8 cellular contexts compared by ENCODE assay signal in the genomic region with DNA sequence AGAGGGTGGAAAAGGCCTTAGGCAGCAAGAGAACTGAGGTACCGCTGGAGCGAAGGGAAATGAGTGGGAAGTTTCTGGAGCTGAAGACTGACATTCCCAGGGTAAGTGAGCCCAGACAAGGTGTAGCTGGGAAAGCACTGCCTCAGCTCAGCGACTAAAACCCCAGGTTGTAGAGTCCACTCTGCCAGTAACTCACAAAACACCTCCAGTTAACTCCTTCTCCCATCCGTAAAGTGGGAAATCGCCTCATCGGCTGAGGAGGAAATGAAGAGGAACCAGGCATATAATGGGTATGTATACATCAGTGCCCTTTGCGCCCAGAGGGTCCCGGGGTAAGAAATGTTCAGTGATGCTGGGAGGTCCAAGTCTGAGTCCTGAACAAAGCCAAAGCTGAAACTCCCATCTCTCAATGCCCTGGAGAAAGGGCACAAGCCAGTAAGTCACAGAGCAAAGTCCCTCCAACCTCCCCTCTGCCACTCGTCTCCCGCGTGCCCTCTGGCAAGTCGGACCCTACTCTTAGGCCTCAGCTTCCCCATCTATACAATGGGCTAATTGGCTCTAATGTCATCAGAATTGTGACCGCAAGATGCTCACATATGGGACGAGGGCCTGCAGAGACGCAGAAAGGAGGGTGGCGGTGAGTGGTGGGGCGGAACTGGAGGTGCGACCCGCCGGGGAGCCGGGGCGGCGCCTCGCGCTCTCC. TPM values are rescaled to one million over a fixed set of nuclear protein-coding genes. Genes with fewer than 3 reads are reported as not detected.
DNase-seq lines count a peak whose midpoint lies in the region; ATAC-seq and TF ChIP-seq lines count a peak whose summit lies in the region.

No MANE protein-coding gene starts in this region.

- TF ChIP-seq CTCF in colonic mucosa (IDR thresholded peaks at IDR 0.05): no peak

- peaks cover 3% of the 10 kb centered on the region for H3K4me1 ChIP-seq in colonic mucosa

- H3K27ac Mint-ChIP-seq in naive B cell: peak overlapping the region; percentile 88 to 98 (median 96)

- peak overlapping the region; percentile 68 to 80 for H3K9ac ChIP-seq in colonic mucosa (ENCODE audit: low read depth in 2 of 2, low read length in 2 of 2)

- H3K4me1 Mint-ChIP-seq in naive B cell: peaks cover 56 to 66% (median 63%) of the 10 kb centered on the region in 3 donors

- H3K36me3 ChIP-seq in colonic mucosa: no peaks in the 10 kb centered on the region

- H3K27me3 ChIP-seq in colonic mucosa: no peaks in the 10 kb centered on the region

- H3K9me3 ChIP-seq in colonic mucosa: no peaks in the 10 kb centered on the region

- H3K27me3 Mint-ChIP-seq in naive B cell: no peaks in the 10 kb centered on the region

- H3K36me3 Mint-ChIP-seq in naive B cell: peaks cover 4 to 10% of the 10 kb centered on the region in 2 donors

- DNase-seq in MV-4-11 (lab: John Stamatoyannopoulos, UW) (peak; percentile 60), colonic mucosa (no peak), naive B cell (peak; percentile 10), NCI-H1436 treated with DMSO at 0.1 percent for 48 hours (lab: John Stamatoyannopoulos, UW) (no peak), NCI-H1417 treated with DMSO at 0.1 percent for 48 hours (lab: John Stamatoyannopoulos, UW) (no peak)

- intact Hi-C loops in colonic mucosa (cut with DNase I): no loop called here

- ATAC-seq in naive B cell (ENCODE audit: low read depth in 2 of 2) (no peak), HG02840 (IDR thresholded peaks at IDR 0.05; ENCODE audit: low FRiP score, unreplicated experiment) (no peak), HG03159 (IDR thresholded peaks at IDR 0.05; ENCODE audit: unreplicated experiment) (no peak)

- H3K4me3 ChIP-seq in GM08714 (ENCODE audit: low read length): peak overlapping the region; percentile 95
- H3K4me3 ChIP-seq in colonic mucosa: peak overlapping the region; percentile 51

- peak overlapping the region; percentile 70 to 92 (median 90) for H3K4me3 Mint-ChIP-seq in naive B cell

- peaks cover 0 to 4% (median 2%) of the 10 kb centered on the region in 7 donors for H3K9me3 Mint-ChIP-seq in naive B cell

- H3K27ac ChIP-seq in colonic mucosa: peak overlapping the region; percentile 94

RNA-seq across cellular contexts. Expression of a gene that starts 0.6 kb away (rescaled TPM):
- total RNA-seq in colonic mucosa: 10 to 100 TPM; 26.8 to 35.4 TPM
- 1 to 10 TPM; 1.0 to 4.6 (median 2.4) TPM for polyA plus RNA-seq in naive B cell (ENCODE audit: low read depth in 6 of 6)

RNA-seq across cellular contexts. Expression of a gene that starts 42.7 kb away (rescaled TPM):
- total RNA-seq in colonic mucosa: under 1 TPM in 1 of 2 donors, not detected in 1; 0.35 TPM
- not detected for polyA plus RNA-seq in naive B cell (ENCODE audit: low read depth in 6 of 6)

RNA-seq across cellular contexts. Expression of a gene that starts 58.3 kb away (rescaled TPM):
- total RNA-seq in colonic mucosa: 1 to 10 TPM; 2.1 to 2.4 TPM
- polyA plus RNA-seq in naive B cell (ENCODE audit: low read depth in 6 of 6): 10 to 100 TPM in 3 of 6 donors, 1 to 10 TPM in 3; 5.6 to 21.0 (median 10.5) TPM

Comparison
In these comparisons a context has a peak if more than half of its experiments do, and no peak if none do; other contexts are left out.
1. DNase-seq: peak in MV-4-11 (single experiment) and naive B cell (single experiment); none in colonic mucosa (single experiment), NCI-H1436 treated with DMSO at 0.1 percent for 48 hours (single experiment) and NCI-H1417 treated with DMSO at 0.1 percent for 48 hours (single experiment).